Comparison of ENCODE assay signal across 1 cellular context in genomic region chr14:100058777-100059432, GRCh38.
A peak's percentile ranks its signal among the peaks of the same experiment; 100 is the strongest.
TF ChIP-seq lines count a peak whose summit lies in the region.

No MANE protein-coding gene starts in this region.

TF ChIP-seq in GM12878, 131 proteins besides CTCF, POLR2A, EP300 and RAD21 (continued from another document):
- 0 out of 2 replicates have a peak, but pooled peaks have one; percentile 29 for TF ChIP-seq ZNF687 (IDR thresholded peaks at IDR 0.05)
- no peak for TF ChIP-seq E4F1 (IDR thresholded peaks at IDR 0.05; ENCODE audit: borderline replicate concordance, partially characterized antibody)
- no peak for TF ChIP-seq SREBF2 (IDR thresholded peaks at IDR 0.05; ENCODE audit: low read length)
- TF ChIP-seq JUNB (IDR thresholded peaks at IDR 0.05) = no peak
- no peak for TF ChIP-seq SMAD1 (IDR thresholded peaks at IDR 0.05; ENCODE audit: low read depth, partially characterized antibody)
- TF ChIP-seq ASH2L (IDR thresholded peaks at IDR 0.05; ENCODE audit: borderline replicate concordance, low read depth) = no peak
- TF ChIP-seq NFIC (IDR thresholded peaks at IDR 0.05; ENCODE audit: low read depth, low read length) = 0 out of 2 replicates have a peak, but pooled peaks have one; percentile 23
- no peak for TF ChIP-seq POLR2AphosphoS2 (IDR thresholded peaks at IDR 0.05; ENCODE audit: low read depth, low read length)
- no peak for TF ChIP-seq EZH2 (IDR thresholded peaks at IDR 0.05; ENCODE audit: borderline replicate concordance, control insufficient read depth, low read depth, low read length)
- 0 out of 2 replicates have a peak, but pooled peaks have one; percentile 19 for TF ChIP-seq CREB1 (IDR thresholded peaks at IDR 0.05; ENCODE audit: low read depth)
- TF ChIP-seq ZNF217 (IDR thresholded peaks at IDR 0.05) = 0 out of 2 replicates have a peak, but pooled peaks have one; percentile 20
- TF ChIP-seq RELA (IDR thresholded peaks at IDR 0.05; ENCODE audit: borderline replicate concordance, partially characterized antibody) = no peak
- no peak for TF ChIP-seq FOS (IDR thresholded peaks at IDR 0.05; ENCODE audit: borderline replicate concordance, extremely low read depth, insufficient read length)
- TF ChIP-seq ETV6 (conservative IDR thresholded peaks at IDR 0.05 in 1 of 2, IDR thresholded peaks at IDR 0.05 in 1 of 2; ENCODE audit: borderline replicate concordance in 1 of 2, low read depth in 1 of 2) = peak in 1 of 2 experiments; percentile 52; a peak in 1 of 4 replicates
- TF ChIP-seq BRCA1 (IDR thresholded peaks at IDR 0.05; ENCODE audit: low read depth, low read length) = no peak
- TF ChIP-seq MYC (IDR thresholded peaks at IDR 0.05; ENCODE audit: insufficient read depth, insufficient read length, insufficient replicate concordance, low read length, severe bottlenecking) = no peak
- no peak for TF ChIP-seq SMAD5 (IDR thresholded peaks at IDR 0.05; ENCODE audit: low read depth)
- no peak for TF ChIP-seq ZNF207 (IDR thresholded peaks at IDR 0.05; ENCODE audit: borderline replicate concordance)
- TF ChIP-seq MLLT1 (IDR thresholded peaks at IDR 0.05) = no peak
- TF ChIP-seq MXI1 (IDR thresholded peaks at IDR 0.05; ENCODE audit: low read depth, low read length) = no peak
- 0 out of 2 replicates have a peak, but pooled peaks have one; percentile 42 for TF ChIP-seq ATF7 (IDR thresholded peaks at IDR 0.05; ENCODE audit: low read depth)
- TF ChIP-seq SMC3 (IDR thresholded peaks at IDR 0.05; ENCODE audit: borderline replicate concordance, low read length) = peak; percentile 2; the same call in 1 of the 2 replicates
- TF ChIP-seq IRF3 (IDR thresholded peaks at IDR 0.05) = no peak
- TF ChIP-seq TBL1XR1 (IDR thresholded peaks at IDR 0.05; ENCODE audit: low read depth, low read length) = 0 out of 2 replicates have a peak, but pooled peaks have one; percentile 22
- no peak for TF ChIP-seq KAT2A (conservative IDR thresholded peaks at IDR 0.05; ENCODE audit: control insufficient read depth, low read depth, low read length)
- no peak for TF ChIP-seq MEF2A (IDR thresholded peaks at IDR 0.05; ENCODE audit: insufficient read depth, low read depth, low read length)
